Comparison of ENCODE assay signal across 34 cellular contexts in the genomic region with DNA sequence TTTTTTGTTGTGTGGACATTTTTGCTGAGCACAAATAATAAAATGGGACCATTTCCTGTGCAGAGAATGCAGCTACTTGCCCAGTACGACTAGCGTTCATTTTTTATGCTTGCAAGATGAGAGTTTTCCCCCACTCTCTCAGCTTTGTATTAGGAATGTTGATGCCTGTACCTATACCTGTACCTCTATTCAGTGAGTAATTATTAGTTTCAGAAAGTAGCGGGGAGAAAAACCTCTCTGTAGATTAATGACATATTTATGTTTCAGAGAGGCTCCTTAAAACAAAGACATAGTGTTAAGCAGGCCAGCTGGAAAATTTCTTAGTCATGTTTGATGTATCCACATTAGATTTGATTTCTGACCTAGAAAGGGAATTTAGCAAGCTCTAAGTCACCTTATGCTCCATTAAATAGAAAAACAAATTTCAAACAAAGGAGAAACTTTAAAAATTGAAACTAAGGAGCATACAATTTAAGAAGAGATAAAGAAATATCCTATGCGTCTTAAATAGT.
A peak's percentile ranks its signal among the peaks of the same experiment; 100 is the strongest.
DNase-seq lines count a peak whose midpoint lies in the region; ATAC-seq, FAIRE-seq and TF ChIP-seq lines count a peak whose summit lies in the region.
"Had no signal": no experiment of that assay in that cellular context is flagged by ENCODE, and none has a peak within 500 bp of the region (broad histone marks: within the 10 kb centered on the region; RNA-seq: fewer than 3 reads in every experiment).

No MANE protein-coding gene starts in this region.

- no peak for ATAC-seq in IMR-90 (ENCODE audit: low read depth)
- peak; percentile 71 for ATAC-seq in foreskin keratinocyte
- ATAC-seq: activated CD8-positive, alpha-beta T cell treated with anti-CD3 and anti-CD28 coated beads, Interleukin-2, amount 10 ng/mL, durations not matched to agents 7 days and 5 days; activated T-helper 17 cell treated with anti-CD3 and anti-CD28 coated beads, Interleukin-2, amount 50 U/mL, for 72 hours; CD8-positive, alpha-beta T cell; effector memory CD8-positive, alpha-beta T cell; gastrocnemius medialis; right cardiac atrium; stimulated activated naive CD8-positive, alpha-beta T cell treated with anti-CD3 and anti-CD28 coated beads, Interleukin-15, amount 100 ng/mL, for 72 hours had no signal

- H3K18ac ChIP-seq in IMR-90 (ENCODE audit: low read depth, low read length), result peak overlapping the region; percentile 46; the same call in 1 of the 2 replicates

- H3K4me2 ChIP-seq in IMR-90 (ENCODE audit: low read depth, low read length), result peak overlapping the region; percentile 0; the same call in 1 of the 2 replicates
- H3K4me2 ChIP-seq in astrocyte (ENCODE audit: low read length), result no peak overlapping the region
- H3K4me2 ChIP-seq: hepatocyte had no signal

- H3K36me3 ChIP-seq in IMR-90 (ENCODE audit: control insufficient read depth, insufficient read depth, low read length), result peaks cover 15% of the 10 kb centered on the region
- H3K36me3 ChIP-seq in astrocyte (ENCODE audit: insufficient read depth, low read length), result no peaks in the 10 kb centered on the region
- H3K36me3 ChIP-seq: gastrocnemius medialis, ovary, thyroid gland had no signal

- H4K91ac ChIP-seq in IMR-90 (ENCODE audit: insufficient read depth, low read depth, low read length), result no peak overlapping the region

- intact Hi-C loops in IMR-90 (cut with micrococcal nuclease), result no loop called here

- no peaks in the 10 kb centered on the region for H3K27me3 ChIP-seq in IMR-90 (ENCODE audit: control insufficient read depth, insufficient read depth, low read length)
- no peaks in the 10 kb centered on the region for H3K27me3 ChIP-seq in astrocyte (ENCODE audit: insufficient read depth, low read length)
- no peaks in the 10 kb centered on the region for H3K27me3 ChIP-seq in foreskin keratinocyte
- H3K27me3 ChIP-seq: gastrocnemius medialis, hepatocyte, ovary, Peyer's patch, thyroid gland had no signal

- no peaks in the 10 kb centered on the region for H3K9me3 ChIP-seq in IMR-90 (ENCODE audit: control insufficient read depth, insufficient read depth, low read length)
- H3K9me3 ChIP-seq in astrocyte (ENCODE audit: insufficient read depth, low read depth, low read length), result no peaks in the 10 kb centered on the region
- H3K9me3 ChIP-seq: gastrocnemius medialis, ovary, Peyer's patch, thyroid gland had no signal

- peaks cover 34% of the 10 kb centered on the region for H3K4me1 ChIP-seq in IMR-90 (ENCODE audit: control insufficient read depth, insufficient read depth, low read length)
- H3K4me1 ChIP-seq in astrocyte (ENCODE audit: insufficient read depth, low read length), result peaks cover 10% of the 10 kb centered on the region
- peaks cover 24% of the 10 kb centered on the region for H3K4me1 ChIP-seq in foreskin keratinocyte
- H3K4me1 ChIP-seq: gastrocnemius medialis, Peyer's patch had no signal

- H2AFZ ChIP-seq in IMR-90 (replicated peaks; ENCODE audit: low read length, poor library complexity) (no peak overlapping the region), astrocyte (ENCODE audit: low read depth, low read length) (no peak overlapping the region)
- H2AFZ ChIP-seq: hepatocyte had no signal

- H3K79me1 ChIP-seq in IMR-90 (ENCODE audit: low read depth in 1 of 2, low read length in 2 of 2), result peaks cover 44 to 77% of the 10 kb centered on the region in 2 experiments

- H3K27me3 Mint-ChIP-seq in astrocyte (ENCODE audit: low read depth, unreplicated experiment), result no peaks in the 10 kb centered on the region

- BruUV-seq in IMR-90 (replicated peaks; lab: Mats Ljungman, UMichigan), result no TSS peak

- H2AK9ac ChIP-seq in IMR-90 (replicated peaks; ENCODE audit: low read depth, low read length, poor library complexity), result no peak overlapping the region

- no peak overlapping the region for H3K4ac ChIP-seq in IMR-90 (ENCODE audit: low read depth, low read length)

- H3K4me3 ChIP-seq in IMR-90 (ENCODE audit: insufficient read depth, low read depth, low read length) (no peak overlapping the region), astrocyte (ENCODE audit: insufficient read depth, low read depth, low read length) (no peak overlapping the region)
- H3K4me3 ChIP-seq: gastrocnemius medialis, hepatocyte, ovary, Peyer's patch, thyroid gland had no signal

- H2BK15ac ChIP-seq in IMR-90 (ENCODE audit: low read depth, low read length), result no peak overlapping the region

- no peak overlapping the region for H3K27ac Mint-ChIP-seq in astrocyte (ENCODE audit: unreplicated experiment)
- H3K27ac Mint-ChIP-seq: activated CD8-positive, alpha-beta T cell treated with anti-CD3 and anti-CD28 coated beads, Interleukin-2, amount 10 ng/mL, durations not matched to agents 7 days and 5 days; activated T-helper 17 cell treated with anti-CD3 and anti-CD28 coated beads, Interleukin-2, amount 50 U/mL, for 72 hours; B cell; CD8-positive, alpha-beta T cell; effector memory CD8-positive, alpha-beta T cell had no signal

- H3K27ac ChIP-seq in IMR-90 (ENCODE audit: insufficient read depth, low read length) (peak overlapping the region; percentile 52; the same call in 1 of the 2 replicates), astrocyte (ENCODE audit: low read depth, low read length) (no peak overlapping the region), foreskin keratinocyte (no peak overlapping the region), RWPE1 (no peak overlapping the region)
- H3K27ac ChIP-seq: gastrocnemius medialis, hepatocyte, ovary, Peyer's patch had no signal

- no peak for TF ChIP-seq POLR2A in IMR-90 (IDR thresholded peaks at IDR 0.05; ENCODE audit: low read depth, low read length)

- H4K20me1 ChIP-seq in IMR-90 (ENCODE audit: insufficient read depth, low read length), result peaks cover 11% of the 10 kb centered on the region
- H4K20me1 ChIP-seq in astrocyte (ENCODE audit: insufficient read depth, low read length), result no peaks in the 10 kb centered on the region

- H3K79me2 ChIP-seq in astrocyte (ENCODE audit: insufficient read depth, low read length), result no peaks in the 10 kb centered on the region
- H3K79me2 ChIP-seq: hepatocyte had no signal

- H2BK120ac ChIP-seq in IMR-90 (ENCODE audit: low read depth, low read length), result peak overlapping the region; percentile 63; the same call in 1 of the 2 replicates

- FAIRE-seq in astrocyte (lab: Jason Lieb, UNC), result no peak
- FAIRE-seq: H54 had no signal

- H3K9ac ChIP-seq in IMR-90 (ENCODE audit: low read depth, low read length) (peak overlapping the region; percentile 34; the same call in 1 of the 2 replicates), astrocyte (ENCODE audit: low read length) (no peak overlapping the region)

- peaks cover 21% of the 10 kb centered on the region for H3K9me1 ChIP-seq in IMR-90 (ENCODE audit: insufficient read depth, low read length)

- peaks cover 55% of the 10 kb centered on the region for H3K4me1 Mint-ChIP-seq in astrocyte (ENCODE audit: low read depth, unreplicated experiment)
- H3K4me1 Mint-ChIP-seq: activated T-helper 17 cell treated with anti-CD3 and anti-CD28 coated beads, Interleukin-2, amount 50 U/mL, for 72 hours; B cell; stimulated activated naive CD8-positive, alpha-beta T cell treated with anti-CD3 and anti-CD28 coated beads, Interleukin-15, amount 100 ng/mL, for 72 hours had no signal

- no peak overlapping the region for H3K56ac ChIP-seq in IMR-90 (ENCODE audit: extremely low read depth, insufficient read depth, low read length)

- H3K9me3 Mint-ChIP-seq in astrocyte (ENCODE audit: unreplicated experiment), result no peaks in the 10 kb centered on the region
- H3K9me3 Mint-ChIP-seq: activated T-helper 17 cell treated with anti-CD3 and anti-CD28 coated beads, Interleukin-2, amount 50 U/mL, for 72 hours; CD8-positive, alpha-beta T cell; effector memory CD8-positive, alpha-beta T cell; neural crest cell; stimulated activated naive CD8-positive, alpha-beta T cell treated with anti-CD3 and anti-CD28 coated beads, Interleukin-15, amount 100 ng/mL, for 72 hours had no signal

- dilution Hi-C loops in IMR-90 (cut with HindIII; ENCODE audit: low sequenced_read_pairs, unreplicated experiment), result no loop called here

- CTCF ChIA-PET in IMR-90 (lab: Yijun Ruan, JAX) (interaction anchor here (0.8 to 1.1 kb wide), 4 partner anchors 8 to 148 kb away, joined by 3 to 4 read pairs (median 4); no protein-coding TSS in a partner anchor), RWPE1 (lab: Yijun Ruan, JAX) (interaction anchor here (0.7 kb wide), 1 partner anchor 492 kb away, joined by 3 read pairs; no protein-coding TSS in a partner anchor)

- no peak overlapping the region for H3K14ac ChIP-seq in IMR-90 (replicated peaks; ENCODE audit: low read depth, low read length)

- H3K4me3 Mint-ChIP-seq in astrocyte (ENCODE audit: unreplicated experiment), result no peak overlapping the region
- H3K4me3 Mint-ChIP-seq: activated CD8-positive, alpha-beta T cell treated with anti-CD3 and anti-CD28 coated beads, Interleukin-2, amount 10 ng/mL, durations not matched to agents 7 days and 5 days; activated T-helper 17 cell treated with anti-CD3 and anti-CD28 coated beads, Interleukin-2, amount 50 U/mL, for 72 hours; B cell; CD8-positive, alpha-beta T cell; effector memory CD8-positive, alpha-beta T cell; neural crest cell; stimulated activated naive CD8-positive, alpha-beta T cell treated with anti-CD3 and anti-CD28 coated beads, Interleukin-15, amount 100 ng/mL, for 72 hours had no signal

- POLR2A ChIA-PET in IMR-90 (lab: Charles Lee; ENCODE audit: unreplicated experiment), result interaction anchor here (0.8 kb wide), 1 partner anchor 9 kb away, joined by 3 read pairs; no protein-coding TSS in a partner anchor
- POLR2A ChIA-PET in RWPE1 (lab: Yijun Ruan, JAX; ENCODE audit: low non-redundant PET), result no interaction called here

- in situ Hi-C loops in IMR-90 (cut with MboI; ENCODE audit: low sequenced_read_pairs), result loop anchor here (10.0 kb wide), 1 partner anchor 146 kb away; a partner anchor contains a TSS

- H4K8ac ChIP-seq in IMR-90 (ENCODE audit: low read depth in 2 of 2, low read length in 2 of 2), result peak overlapping the region in 1 of 2 experiments; percentile 20; a peak in 1 of 4 replicates

- TF ChIP-seq RAD21 in IMR-90 (IDR thresholded peaks at IDR 0.05; ENCODE audit: low read length), result no peak

- DNase-seq in IMR-90, result peak; percentile 48
- peak; percentile 68 for DNase-seq in astrocyte (ENCODE audit: low read depth)
- DNase-seq in foreskin keratinocyte, result no peak
- DNase-seq in renal cortical epithelial cell (ENCODE audit: low read depth), result peak; percentile 52
- DNase-seq in amniotic stem cell (lab: John Stamatoyannopoulos, UW), result no peak
- no peak for DNase-seq in RWPE1 (ENCODE audit: low spot score)
- DNase-seq in GM19238 (ENCODE audit: insufficient read length, low spot score), result no peak
- no peak for DNase-seq in SK-N-DZ (ENCODE audit: low spot score)
- DNase-seq: activated CD4-positive, alpha-beta T cell treated with anti-CD3 and anti-CD28 coated beads for 4 hours; activated CD8-positive, alpha-beta T cell treated with anti-CD3 and anti-CD28 coated beads, Interleukin-2, amount 10 ng/mL, durations not matched to agents 7 days and 5 days; activated naive CD4-positive, alpha-beta T cell treated with anti-CD3 and anti-CD28 coated beads, Interleukin-2, amount 50 U/mL, for 16 hours; caudate nucleus; CD8-positive, alpha-beta T cell; cortex of kidney; DMS 273 treated with DMSO at 0.1 percent for 48 hours; effector memory CD8-positive, alpha-beta T cell; gastrocnemius medialis; KBM-7; NCI-H2081; NCI-H748 treated with DMSO at 0.1 percent for 48 hours; ovary; Peyer's patch; right cardiac atrium; SHP77 treated with DMSO at 0.1 percent for 48 hours; stimulated activated CD8-positive, alpha-beta memory T cell treated with anti-CD3 and anti-CD28 coated beads, Interleukin-4, amount 100 ng/mL, for 48 hours; stimulated activated naive CD8-positive, alpha-beta T cell treated with anti-CD3 and anti-CD28 coated beads, Interleukin-15, amount 100 ng/mL, for 72 hours; SW 1271; T-helper 9 cell; thyroid gland had no signal

- no peak overlapping the region for H2BK20ac ChIP-seq in IMR-90 (ENCODE audit: low read depth, low read length)

- TF ChIP-seq CTCF in IMR-90 (conservative IDR thresholded peaks at IDR 0.05; ENCODE audit: low read depth, low read length) (no peak), astrocyte (IDR thresholded peaks at IDR 0.05; ENCODE audit: insufficient read depth, low read depth, low read length) (no peak), foreskin keratinocyte (conservative IDR thresholded peaks at IDR 0.05) (no peak), RWPE1 (conservative IDR thresholded peaks at IDR 0.05; ENCODE audit: low read depth) (no peak)

- peak overlapping the region; percentile 19 for H2BK5ac ChIP-seq in IMR-90 (ENCODE audit: low read depth, low read length, poor library complexity, severe bottlenecking)

- H3K36me3 Mint-ChIP-seq in astrocyte (ENCODE audit: low read depth, unreplicated experiment), result peaks cover 2% of the 10 kb centered on the region
- H3K36me3 Mint-ChIP-seq: CD8-positive, alpha-beta T cell had no signal

- no CpG with 5 or more reads among the region's 4 CpGs for WGBS in IMR-90 (ENCODE audit: extremely low coverage in 2 of 2, insufficient read length in 1 of 2), 2 experiments

- H3K23ac ChIP-seq in IMR-90 (ENCODE audit: low read depth, low read length), result no peak overlapping the region; the same call in none of the 2 replicates

- no peak overlapping the region for H4K5ac ChIP-seq in IMR-90 (ENCODE audit: low read depth, low read length)

- no peak overlapping the region for H2AK5ac ChIP-seq in IMR-90 (ENCODE audit: low read depth, low read length)

Comparison
In these comparisons a context has a peak if more than half of its experiments do, and no peak if none do; other contexts are left out.
1. DNase-seq: peak in IMR-90 (single experiment), astrocyte (single experiment) and renal cortical epithelial cell (single experiment); none in foreskin keratinocyte (0 of 2), amniotic stem cell (single experiment), RWPE1 (single experiment), GM19238 (single experiment) and SK-N-DZ (single experiment).